Comparison of ENCODE assay signal across 10 cellular contexts in the genomic region with DNA sequence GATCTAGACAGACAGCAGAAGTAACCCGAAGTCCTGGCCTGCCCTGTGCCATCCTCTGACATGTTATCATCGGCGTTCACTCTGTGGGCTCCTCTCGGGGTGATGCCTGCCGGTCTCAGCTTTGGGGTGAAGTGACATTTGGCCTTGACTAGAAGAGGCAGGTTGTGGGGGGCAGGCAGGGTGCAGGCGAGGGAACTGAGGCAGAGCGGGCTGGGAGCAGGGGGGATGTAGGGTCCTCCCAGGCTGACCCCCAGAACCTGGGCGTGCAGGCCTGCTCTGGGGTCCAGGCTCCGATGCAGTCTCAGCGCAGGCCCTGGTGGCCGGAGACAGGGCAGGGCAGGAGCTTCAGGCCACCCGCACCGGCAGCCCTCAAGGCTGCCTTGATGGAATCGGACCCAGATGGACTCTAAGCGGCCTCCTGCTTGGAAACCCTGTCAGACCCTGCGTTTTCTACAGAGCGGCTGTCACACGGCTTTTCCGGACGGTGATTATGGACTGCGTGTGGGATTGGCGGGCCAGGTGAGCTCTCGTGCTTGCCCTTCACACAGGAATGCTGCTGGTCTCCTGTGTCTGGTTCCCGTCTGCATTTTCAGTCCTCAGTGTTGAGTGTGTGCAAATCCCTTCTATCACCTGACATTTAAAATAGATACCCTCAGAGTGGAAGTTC. TPM values are rescaled to one million over a fixed set of nuclear protein-coding genes. Genes with fewer than 3 reads are reported as not detected.
DNase-seq lines count a peak whose midpoint lies in the region; ATAC-seq and TF ChIP-seq lines count a peak whose summit lies in the region.
"Had no signal": no experiment of that assay in that cellular context is flagged by ENCODE, and none has a peak within 500 bp of the region (broad histone marks: within the 10 kb centered on the region; RNA-seq: fewer than 3 reads in every experiment).

No MANE protein-coding gene starts in this region.

- H3F3A ChIP-seq in SK-N-SH (replicated peaks; ENCODE audit: insufficient read depth), result no peaks in the 10 kb centered on the region

- ATAC-seq in left lobe of liver (peak; percentile 7), GM21529 (IDR thresholded peaks at IDR 0.05; ENCODE audit: unreplicated experiment) (no peak)

- H3K9ac ChIP-seq in mammary epithelial cell (ENCODE audit: insufficient read depth, low read length) (no peak overlapping the region), stomach smooth muscle (ENCODE audit: low read length in 2 of 2) (peak overlapping the region; percentile 41 to 60), SK-N-SH (no peak overlapping the region)

- no peaks in the 10 kb centered on the region for H3K36me3 Mint-ChIP-seq in endothelial cell (ENCODE audit: low read depth, unreplicated experiment)

- intact Hi-C loops in mammary epithelial cell (cut with micrococcal nuclease), result no loop called here

- H3K4me2 ChIP-seq in mammary epithelial cell (ENCODE audit: insufficient read depth, low read depth, low read length) (peak overlapping the region; percentile 94), SK-N-SH (no peak overlapping the region)

- H3K4me3 ChIP-seq in HFF-Myc (replicated peaks; ENCODE audit: low read depth, low read length) (peak overlapping the region; percentile 44), mammary epithelial cell (replicated peaks in 1 of 3; ENCODE audit: insufficient read depth in 1 of 3, low read depth in 2 of 3, low read length in 3 of 3) (no peak overlapping the region), stomach smooth muscle (ENCODE audit: low read length in 2 of 2) (peak overlapping the region; percentile 84 to 90), SK-N-SH (ENCODE audit: low read depth in 2 of 2, low read length in 1 of 2) (no peak overlapping the region)

- H3K9me3 Mint-ChIP-seq in endothelial cell (ENCODE audit: unreplicated experiment), result no peaks in the 10 kb centered on the region

- TF ChIP-seq CTCF in HFF-Myc (IDR thresholded peaks at IDR 0.05; ENCODE audit: low read depth, low read length, missing control alignments), result no peak
- TF ChIP-seq CTCF in mammary epithelial cell (conservative IDR thresholded peaks at IDR 0.05 in 1 of 2, IDR thresholded peaks at IDR 0.05 in 1 of 2; ENCODE audit: extremely low read depth in 1 of 2, insufficient read depth in 1 of 2, low read depth in 1 of 2, low read length in 2 of 2), result no peak
- TF ChIP-seq CTCF in endothelial cell (IDR thresholded peaks at IDR 0.05; ENCODE audit: unreplicated experiment), result no peak
- TF ChIP-seq CTCF in SK-N-SH (IDR thresholded peaks at IDR 0.05), result no peak

- in situ Hi-C loops in mammary epithelial cell (cut with MboI; ENCODE audit: low sequenced_read_pairs in 2 of 2), result no loop called here

- 95% methylated on average over 23 of the region's 24 CpGs for WGBS in mammary epithelial cell (ENCODE audit: low coverage, missing lambda C conversion rate)
- 62% methylated on average over 10 of the region's 24 CpGs for WGBS in SK-N-SH (ENCODE audit: low lambda C conversion rate)

- H4K20me1 ChIP-seq in mammary epithelial cell (ENCODE audit: insufficient read depth, low read length) (no peaks in the 10 kb centered on the region), SK-N-SH (ENCODE audit: insufficient read depth) (no peaks in the 10 kb centered on the region)

- POLR2A ChIA-PET in SK-N-SH (lab: Yijun Ruan, JAX), result no interaction called here

- peaks cover 4% of the 10 kb centered on the region for H3K4me1 Mint-ChIP-seq in endothelial cell (ENCODE audit: unreplicated experiment)

- H3K9me2 ChIP-seq in SK-N-SH, result no peaks in the 10 kb centered on the region

- no peaks in the 10 kb centered on the region for H3K9me3 ChIP-seq in mammary epithelial cell (replicated peaks; ENCODE audit: insufficient read depth, low read length)
- H3K9me3 ChIP-seq in stomach smooth muscle (ENCODE audit: control insufficient read depth in 2 of 2, low read length in 2 of 2), result no peaks in the 10 kb centered on the region
- no peaks in the 10 kb centered on the region for H3K9me3 ChIP-seq in SK-N-SH

- H3K79me2 ChIP-seq in mammary epithelial cell (ENCODE audit: insufficient read depth, low read length) (no peaks in the 10 kb centered on the region), SK-N-SH (ENCODE audit: insufficient read depth) (no peaks in the 10 kb centered on the region)

- H3K36me3 ChIP-seq in mammary epithelial cell (ENCODE audit: insufficient read depth, low read length) (no peaks in the 10 kb centered on the region), stomach smooth muscle (ENCODE audit: control insufficient read depth in 2 of 2, insufficient read depth in 2 of 2, low read length in 2 of 2) (no peaks in the 10 kb centered on the region), SK-N-SH (replicated peaks in 1 of 2; ENCODE audit: control insufficient read depth in 1 of 2, insufficient read depth in 2 of 2, low read length in 1 of 2) (no peaks in the 10 kb centered on the region)

- H3K27ac Mint-ChIP-seq in endothelial cell (ENCODE audit: unreplicated experiment), result no peak overlapping the region

- peak overlapping the region; percentile 91 for H2AFZ ChIP-seq in mammary epithelial cell (ENCODE audit: low read depth, low read length)
- no peak overlapping the region for H2AFZ ChIP-seq in SK-N-SH (ENCODE audit: low read depth)

- peaks cover 22% of the 10 kb centered on the region for H3K4me1 ChIP-seq in mammary epithelial cell (ENCODE audit: insufficient read depth, low read length)
- peaks cover 21% of the 10 kb centered on the region for H3K4me1 ChIP-seq in stomach smooth muscle (ENCODE audit: control insufficient read depth, insufficient read depth, low read length)
- H3K4me1 ChIP-seq in SK-N-SH (ENCODE audit: control insufficient read depth in 1 of 2, insufficient read depth in 2 of 2, low read depth in 1 of 2, low read length in 1 of 2), result no peaks in the 10 kb centered on the region; a peak in 1 of 4 replicates

- dilution Hi-C loops in mammary epithelial cell (cut with HindIII; ENCODE audit: low sequenced_read_pairs), result no loop called here

- H3K27me3 Mint-ChIP-seq in endothelial cell (ENCODE audit: unreplicated experiment), result peaks cover 3% of the 10 kb centered on the region

- TF ChIP-seq EP300 in SK-N-SH (IDR thresholded peaks at IDR 0.05; ENCODE audit: borderline replicate concordance in 1 of 2, low read depth in 1 of 2, low read length in 1 of 2), result no peak

- CTCF ChIA-PET in mammary epithelial cell (lab: Charles Lee; ENCODE audit: low non-redundant PET), result no interaction called here
- CTCF ChIA-PET in SK-N-SH (lab: Yijun Ruan, JAX), result interaction anchor here (1.9 kb wide), 1 partner anchor 78 kb away, joined by 5 read pairs; no protein-coding TSS in a partner anchor

- H3K27ac ChIP-seq in mammary epithelial cell (ENCODE audit: insufficient read depth, low read depth, low read length) (no peak overlapping the region), stomach smooth muscle (ENCODE audit: low read length) (peak overlapping the region; percentile 37), SK-N-SH (ENCODE audit: low read depth in 2 of 2, low read length in 1 of 2) (no peak overlapping the region)

- H3K27me3 ChIP-seq in mammary epithelial cell (ENCODE audit: insufficient read depth, low read length), result no peaks in the 10 kb centered on the region
- H3K27me3 ChIP-seq in stomach smooth muscle (ENCODE audit: control insufficient read depth in 1 of 2, insufficient read depth in 2 of 2, low read length in 2 of 2), result no peaks in the 10 kb centered on the region
- H3K27me3 ChIP-seq in SK-N-SH (ENCODE audit: insufficient read depth), result no peaks in the 10 kb centered on the region

- H3K4me3 Mint-ChIP-seq in endothelial cell (ENCODE audit: unreplicated experiment), result no peak overlapping the region

- DNase-seq in HFF-Myc (ENCODE audit: extremely low read depth, low read depth), result no peak
- DNase-seq in mammary epithelial cell, result no peak
- DNase-seq in left lobe of liver (ENCODE audit: low spot score), result peak; percentile 41
- no peak for DNase-seq in endothelial cell (ENCODE audit: low spot score)
- DNase-seq in SK-N-SH, result no peak
- DNase-seq in KG1 (lab: John Stamatoyannopoulos, UW), result no peak
- DNase-seq: DMS153 had no signal

- BruUV-seq in mammary epithelial cell (replicated peaks; lab: Mats Ljungman, UMichigan), result no TSS peak

- TF ChIP-seq RAD21 in SK-N-SH (IDR thresholded peaks at IDR 0.05; ENCODE audit: low read length), result no peak

TF ChIP-seq in SK-N-SH, 30 proteins besides CTCF, POLR2A, EP300 and RAD21 (continues in another document):
- TF ChIP-seq, protein P1, sequence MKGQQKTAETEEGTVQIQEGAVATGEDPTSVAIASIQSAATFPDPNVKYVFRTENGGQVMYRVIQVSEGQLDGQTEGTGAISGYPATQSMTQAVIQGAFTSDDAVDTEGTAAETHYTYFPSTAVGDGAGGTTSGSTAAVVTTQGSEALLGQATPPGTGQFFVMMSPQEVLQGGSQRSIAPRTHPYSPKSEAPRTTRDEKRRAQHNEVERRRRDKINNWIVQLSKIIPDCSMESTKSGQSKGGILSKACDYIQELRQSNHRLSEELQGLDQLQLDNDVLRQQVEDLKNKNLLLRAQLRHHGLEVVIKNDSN (IDR thresholded peaks at IDR 0.05; ENCODE audit: borderline replicate concordance, low read depth), result no peak
- TF ChIP-seq NFIC (IDR thresholded peaks at IDR 0.05; ENCODE audit: borderline replicate concordance) (no peak), GATA2 (CRISPR knock-in tag; IDR thresholded peaks at IDR 0.05) (no peak), MEF2A (IDR thresholded peaks at IDR 0.05; ENCODE audit: borderline replicate concordance, low read depth) (no peak)

RNA-seq across cellular contexts. Expression of a gene that starts 0.8 kb away (rescaled TPM):
- under 1 TPM; 0.07 to 0.50 TPM for total RNA-seq in mammary epithelial cell
- polyA plus RNA-seq in mammary epithelial cell, result 0.06 TPM
- not detected for polyA minus RNA-seq in mammary epithelial cell
- 0.28 TPM for total RNA-seq in left lobe of liver
- 0.05 TPM for total RNA-seq in endothelial cell (ENCODE audit: unreplicated experiment)
- polyA plus RNA-seq in SK-N-SH (2012; rRNA removed), result 0.02 TPM in 2 replicates
- under 0.01 and 0.01 TPM in 2 replicates for polyA plus RNA-seq in SK-N-SH (2012; cell fraction: cytosol; rRNA removed)
- polyA plus RNA-seq in SK-N-SH (2012; cell fraction: nucleus; rRNA removed), result 0.04 and 0.05 TPM in 2 replicates
- total RNA-seq: endothelial cell of umbilical vein had no signal

Comparison
In these comparisons a context has a peak if more than half of its experiments do, and no peak if none do; other contexts are left out.
1. H3K4me3 ChIP-seq: peak in HFF-Myc (single experiment) and stomach smooth muscle (2 of 2); none in mammary epithelial cell (0 of 3) and SK-N-SH (0 of 2).
2. H3K9ac ChIP-seq: peak in stomach smooth muscle (2 of 2); none in mammary epithelial cell (single experiment) and SK-N-SH (single experiment).